ENCODE assay signal across 9 cellular contexts in the genomic region with DNA sequence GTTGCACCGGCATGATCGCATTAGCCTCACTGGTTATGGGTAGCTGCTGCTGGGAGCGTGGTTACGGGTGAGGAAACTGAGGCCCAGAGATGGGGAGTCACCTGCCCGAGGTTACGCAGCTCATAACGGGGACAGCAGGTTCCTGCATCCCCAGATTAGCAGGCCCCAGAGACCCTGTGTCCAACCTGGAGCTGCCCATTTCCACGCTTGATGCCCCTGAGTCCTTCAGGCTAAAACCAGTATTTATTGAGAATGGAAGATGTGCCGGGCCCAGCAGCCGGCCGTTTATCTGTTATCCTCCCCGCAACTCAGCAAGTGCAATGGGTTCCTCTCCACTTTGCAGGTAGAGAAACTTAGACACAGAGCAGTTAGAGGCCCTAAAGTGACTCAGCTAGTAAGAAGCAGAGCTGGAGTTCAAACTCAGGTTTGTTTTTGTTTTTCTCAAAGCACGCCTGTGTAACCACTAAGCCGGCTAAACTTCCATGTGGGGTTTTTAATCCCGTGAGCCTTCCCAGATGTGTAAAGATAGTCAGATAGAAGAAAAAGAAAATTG. TPM values are rescaled to one million over a fixed set of nuclear protein-coding genes. Genes with fewer than 3 reads are reported as not detected.
DNase-seq lines count a peak whose midpoint lies in the region; ATAC-seq, FAIRE-seq and TF ChIP-seq lines count a peak whose summit lies in the region.
"Had no signal": no experiment of that assay in that cellular context is flagged by ENCODE, and none has a peak within 500 bp of the region (broad histone marks: within the 10 kb centered on the region; RNA-seq: fewer than 3 reads in every experiment).

No MANE protein-coding gene starts in this region.

- H3K4me3 Mint-ChIP-seq in astrocyte (ENCODE audit: unreplicated experiment) (peak overlapping the region; percentile 95), immature natural killer cell (peak overlapping the region; percentile 80 to 97 (median 90))

- H3K4me3 ChIP-seq in astrocyte (ENCODE audit: insufficient read depth, low read depth, low read length): peak overlapping the region; percentile 81
- H3K4me3 ChIP-seq in spleen: peak overlapping the region; percentile 80 to 100 (median 92)

- H3K27ac ChIP-seq in astrocyte (ENCODE audit: low read depth, low read length) (peak overlapping the region; percentile 100), spleen (peak overlapping the region in 7 of 8 donors; percentile 91 to 99 (median 96))

- H3K27me3 ChIP-seq in astrocyte (ENCODE audit: insufficient read depth, low read length): no peaks in the 10 kb centered on the region
- H3K27me3 ChIP-seq in spleen (replicated peaks in 1 of 7): no peaks in the 10 kb centered on the region

- ATAC-seq in GM21825 (IDR thresholded peaks at IDR 0.05; ENCODE audit: unreplicated experiment) (peak; percentile 19), HG03520 (IDR thresholded peaks at IDR 0.05; ENCODE audit: unreplicated experiment) (no peak)

- intact Hi-C loops in spleen (cut with DNase I; ENCODE audit: low total_unique reads): no loop called here

- DNase-seq in NCI-H146 (lab: John Stamatoyannopoulos, UW) (peak; percentile 50), NCI-H146 treated with DMSO at 0.1 percent for 48 hours (lab: John Stamatoyannopoulos, UW; ENCODE audit: unreplicated experiment) (no peak), M059J (ENCODE audit: low read depth) (peak; percentile 81), astrocyte (ENCODE audit: low read depth) (peak; percentile 53), immature natural killer cell (no peak), spleen (no peak)

- H3K36me3 ChIP-seq in astrocyte (ENCODE audit: insufficient read depth, low read length): no peaks in the 10 kb centered on the region
- H3K36me3 ChIP-seq in spleen: peaks cover 0 to 16% (median 0%) of the 10 kb centered on the region in 6 donors

- H3K27ac Mint-ChIP-seq in astrocyte (ENCODE audit: unreplicated experiment) (peak overlapping the region; percentile 67), immature natural killer cell (peak overlapping the region; percentile 62 to 99 (median 86))

- TF ChIP-seq CTCF in astrocyte (IDR thresholded peaks at IDR 0.05; ENCODE audit: insufficient read depth, low read depth, low read length): no peak
- no peak for TF ChIP-seq CTCF in spleen (IDR thresholded peaks at IDR 0.05 in 8 of 11, conservative IDR thresholded peaks at IDR 0.05 in 3 of 11)

- H3K79me2 ChIP-seq in astrocyte (ENCODE audit: insufficient read depth, low read length): peaks cover 53% of the 10 kb centered on the region

- FAIRE-seq in astrocyte (lab: Jason Lieb, UNC): no peak
- FAIRE-seq: G401.6 had no signal

- TF ChIP-seq POLR2A in spleen (IDR thresholded peaks at IDR 0.05): no peak

- 1 to 2% (median 1%) methylated on average over 12 to 15 of the region's 15 CpGs for WGBS in spleen, 5 donors

- H3K9me3 Mint-ChIP-seq in astrocyte (ENCODE audit: unreplicated experiment): no peaks in the 10 kb centered on the region
- no peaks in the 10 kb centered on the region for H3K9me3 Mint-ChIP-seq in immature natural killer cell

- peak overlapping the region; percentile 95 for H3K4me2 ChIP-seq in astrocyte (ENCODE audit: low read length)

- no peaks in the 10 kb centered on the region for H3K27me3 Mint-ChIP-seq in astrocyte (ENCODE audit: low read depth, unreplicated experiment)
- peaks cover 0 to 4% (median 0%) of the 10 kb centered on the region in 3 donors for H3K27me3 Mint-ChIP-seq in immature natural killer cell (ENCODE audit: low read depth in 3 of 3)

- no peaks in the 10 kb centered on the region for H3K36me3 Mint-ChIP-seq in astrocyte (ENCODE audit: low read depth, unreplicated experiment)
- no peaks in the 10 kb centered on the region for H3K36me3 Mint-ChIP-seq in immature natural killer cell

- H3K9ac ChIP-seq in astrocyte (ENCODE audit: low read length): peak overlapping the region; percentile 98

- peak overlapping the region; percentile 96 for H2AFZ ChIP-seq in astrocyte (ENCODE audit: low read depth, low read length)

- peaks cover 44% of the 10 kb centered on the region for H4K20me1 ChIP-seq in astrocyte (ENCODE audit: insufficient read depth, low read length)

- H3K9me3 ChIP-seq in astrocyte (ENCODE audit: insufficient read depth, low read depth, low read length) (no peaks in the 10 kb centered on the region), spleen (no peaks in the 10 kb centered on the region)

- H3K4me1 ChIP-seq in astrocyte (ENCODE audit: insufficient read depth, low read length): peaks cover 22% of the 10 kb centered on the region
- H3K4me1 ChIP-seq in spleen: peaks cover 10 to 55% (median 23%) of the 10 kb centered on the region in 6 donors

- H3K4me1 Mint-ChIP-seq in astrocyte (ENCODE audit: low read depth, unreplicated experiment): peaks cover 12% of the 10 kb centered on the region
- peaks cover 25 to 41% of the 10 kb centered on the region in 2 donors for H3K4me1 Mint-ChIP-seq in immature natural killer cell

RNA-seq across cellular contexts. Expression of a gene that starts 0.7 kb away (rescaled TPM):
- 246 and 357 TPM in 2 replicates for total RNA-seq in M059J (2014; rRNA removed; shearing (Covaris generic))
- total RNA-seq in astrocyte: 28.3 and 35.2 TPM in 2 replicates
- 10 to 100 TPM; 33.2 to 93.9 (median 43.6) TPM for polyA plus RNA-seq in immature natural killer cell
- 10 to 100 TPM; 14.1 to 74.4 (median 20.4) TPM for total RNA-seq in spleen
- 10 to 100 TPM; 59.3 to 73.5 (median 59.7) TPM for polyA plus RNA-seq in spleen

RNA-seq across cellular contexts. Expression of a gene that starts 34.8 kb away (rescaled TPM):
- 32.8 and 39.6 TPM in 2 replicates for total RNA-seq in M059J (2014; rRNA removed; shearing (Covaris generic))
- 0.60 and 0.73 TPM in 2 replicates for total RNA-seq in astrocyte
- polyA plus RNA-seq in immature natural killer cell: not detected
- total RNA-seq in spleen: not detected
- not detected for polyA plus RNA-seq in spleen

Comparison
In these comparisons a context has a peak if more than half of its experiments do, and no peak if none do; other contexts are left out.
1. DNase-seq: peak in NCI-H146 (single experiment), M059J (single experiment) and astrocyte (single experiment); none in NCI-H146 treated with DMSO at 0.1 percent for 48 hours (single experiment), immature natural killer cell (0 of 3) and spleen (single experiment).
2. RNA of a gene that starts 34.8 kb away (total RNA-seq): 32.8 to 39.6 TPM in M059J; 0.60 to 0.73 TPM in astrocyte and not detected in spleen; every median in the first group is over 10 times any median in the second.